ENCODE assay signal across 23 cellular contexts in the genomic region with DNA sequence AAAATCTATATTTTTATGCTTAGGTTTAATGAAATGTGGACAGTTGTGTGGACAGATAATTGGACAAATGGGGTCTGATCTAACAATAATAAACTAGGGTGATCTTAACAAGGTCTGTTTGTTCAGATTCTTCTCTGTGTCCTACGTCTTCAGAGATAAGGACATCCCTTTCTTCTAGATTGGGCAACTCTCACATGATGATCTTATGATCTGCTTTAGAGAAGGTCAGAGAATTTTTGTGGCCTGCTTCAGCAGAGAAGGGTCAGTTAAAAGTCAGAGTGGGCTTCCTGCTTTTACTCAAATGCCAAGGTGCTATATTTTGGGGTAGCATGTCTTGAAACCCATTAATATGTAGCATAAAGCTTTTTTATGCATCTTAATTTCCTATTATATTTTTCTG.
"Had no signal": no experiment of that assay in that cellular context is flagged by ENCODE, and none has a peak within 500 bp of the region (broad histone marks: within the 10 kb centered on the region; RNA-seq: fewer than 3 reads in every experiment).

No MANE protein-coding gene starts in this region.

- H3K9me3 Mint-ChIP-seq: effector memory CD8-positive, alpha-beta T cell had no signal

- H3K27me3 ChIP-seq: esophagus squamous epithelium, gastroesophageal sphincter, heart left ventricle, hepatocyte, left lung had no signal

- H3K4me3 ChIP-seq: coronary artery, esophagus squamous epithelium, gastroesophageal sphincter, heart left ventricle, hepatocyte, left lung, lower lobe of right lung, mucosa of descending colon had no signal

- H3K36me3 Mint-ChIP-seq: immature natural killer cell, mesothelial cell of epicardium, naive B cell had no signal

- ATAC-seq: effector memory CD8-positive, alpha-beta T cell; esophagus mucosa; gastroesophageal sphincter; heart left ventricle; left cardiac atrium; left lung; left ventricle myocardium superior; lower lobe of right lung; mucosa of descending colon had no signal

- H3K4me1 ChIP-seq: esophagus squamous epithelium, gastroesophageal sphincter, heart left ventricle, left lung, lower lobe of right lung had no signal

- H3K9me3 ChIP-seq: esophagus squamous epithelium, gastroesophageal sphincter, lower lobe of right lung, mucosa of descending colon had no signal

- H3K4me2 ChIP-seq: hepatocyte had no signal

- H3K79me2 ChIP-seq: hepatocyte had no signal

- H3K36me3 ChIP-seq: esophagus squamous epithelium, gastroesophageal sphincter, heart left ventricle, left lung, lower lobe of right lung had no signal

- H3K4me3 Mint-ChIP-seq: effector memory CD8-positive, alpha-beta T cell; endodermal cell; immature natural killer cell; mesothelial cell of epicardium; naive B cell had no signal

- H2AFZ ChIP-seq: hepatocyte had no signal

- H3K4me1 Mint-ChIP-seq: endodermal cell, immature natural killer cell, mesothelial cell of epicardium, naive B cell had no signal

- H3K27me3 Mint-ChIP-seq: effector memory CD8-positive, alpha-beta T cell had no signal

- DNase-seq: dermis blood vessel endothelial cell; effector CD8-positive, alpha-beta T cell; effector memory CD8-positive, alpha-beta T cell; endodermal cell; erythroblast; esophagus squamous epithelium; foreskin fibroblast; heart left ventricle; hypothalamus; immature natural killer cell; left cardiac atrium; left lung; left ventricle myocardium superior; lower lobe of right lung; mesenchymal stem cell; mucosa of descending colon; naive B cell had no signal

- H3K27ac ChIP-seq: coronary artery, epithelial cell of prostate, esophagus squamous epithelium, gastroesophageal sphincter, heart left ventricle, hepatocyte, left lung, lower lobe of right lung had no signal

- H3K27ac Mint-ChIP-seq: effector memory CD8-positive, alpha-beta T cell; endodermal cell; immature natural killer cell; mesothelial cell of epicardium; naive B cell had no signal
